In the genomic region with DNA sequence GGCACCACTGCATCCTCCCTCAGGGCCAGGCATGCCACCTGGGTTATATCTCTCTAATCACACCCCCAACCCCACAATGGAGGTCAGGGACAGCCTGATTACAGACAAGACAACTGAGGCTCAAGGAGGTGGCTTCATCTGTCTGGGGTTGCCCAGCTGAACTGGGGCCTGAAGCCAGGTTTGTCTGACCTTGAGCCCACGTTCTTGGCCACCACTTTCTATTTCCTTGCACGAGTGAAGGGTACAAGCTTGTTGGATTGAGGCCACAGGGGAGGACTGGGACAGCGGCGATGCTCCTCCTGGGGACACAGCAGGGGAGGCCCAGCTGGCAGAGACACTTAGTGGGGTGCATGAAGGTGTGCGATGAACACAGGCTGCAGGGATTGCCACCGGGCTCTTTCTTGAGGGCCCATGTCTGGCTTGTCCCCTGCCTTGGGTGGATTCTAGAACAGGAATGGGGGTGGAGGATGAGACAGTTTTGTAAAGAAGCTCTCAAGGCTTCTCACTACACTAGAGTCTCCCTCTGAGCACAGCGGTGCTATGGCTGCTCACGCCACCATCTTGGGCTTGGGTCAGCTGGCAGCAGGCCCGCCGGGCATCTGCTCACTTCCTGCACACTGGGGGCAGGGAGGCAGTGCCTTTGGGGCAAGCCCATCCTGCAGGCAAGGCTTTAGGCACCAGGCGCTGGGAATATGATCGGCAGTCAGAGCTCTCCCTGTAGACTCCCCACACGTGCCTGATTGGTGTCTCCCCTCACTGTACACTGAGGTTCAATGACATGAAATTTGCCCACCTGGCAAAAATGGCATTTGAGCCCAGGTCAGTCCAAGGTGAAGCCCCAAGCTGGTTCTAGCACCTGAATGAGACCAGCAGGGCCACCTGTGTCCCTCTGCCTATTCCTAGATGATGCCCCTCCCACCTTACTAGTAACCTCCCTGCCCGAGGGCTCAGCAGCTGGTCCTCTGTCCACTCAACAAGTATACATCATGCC, we compare ENCODE assay signal across 17 cellular contexts. TPM values are rescaled to one million over a fixed set of nuclear protein-coding genes. Genes with fewer than 3 reads are reported as not detected.
DNase-seq lines count a peak whose midpoint lies in the region; ATAC-seq and TF ChIP-seq lines count a peak whose summit lies in the region.
"Had no signal": no experiment of that assay in that cellular context is flagged by ENCODE, and none has a peak within 500 bp of the region (broad histone marks: within the 10 kb centered on the region; RNA-seq: fewer than 3 reads in every experiment).

No MANE protein-coding gene starts in this region.

- no peak for DNase-seq in activated naive CD4-positive, alpha-beta T cell treated with anti-CD3 and anti-CD28 coated beads, Interleukin-2, amount 10 ng/mL, durations not matched to agents 7 days and 5 days
- no peak for DNase-seq in activated naive CD4-positive, alpha-beta T cell treated with Interleukin-2 at 50 U/mL for 16 hours
- peak; percentile 11 for DNase-seq in dermis blood vessel endothelial cell
- no peak for DNase-seq in KG1 (lab: John Stamatoyannopoulos, UW)
- DNase-seq in right atrium auricular region (ENCODE audit: low spot score) = no peak
- DNase-seq: AML-193; CD8-positive, alpha-beta T cell; DMS153; NCI-H1092; NCI-H82 had no signal

- peaks cover 15% of the 10 kb centered on the region for H3K4me1 Mint-ChIP-seq in activated naive CD4-positive, alpha-beta T cell treated with anti-CD3 and anti-CD28 coated beads, Interleukin-2, amount 10 ng/mL, durations not matched to agents 7 days and 5 days
- H3K4me1 Mint-ChIP-seq in IgD-negative memory B cell = peaks cover 12 to 20% (median 14%) of the 10 kb centered on the region in 3 donors
- peaks cover 37% of the 10 kb centered on the region for H3K4me1 Mint-ChIP-seq in stimulated activated memory B cell treated with anti-CD40 and anti-IgM and Interleukin-4, amounts not matched to agents 10 μg/mL and 1 μg/mL and 100 μg/mL, for 72 hours

- H3K36me3 ChIP-seq in right atrium auricular region = no peaks in the 10 kb centered on the region

- CTCF ChIA-PET in activated naive CD4-positive, alpha-beta T cell treated with anti-CD3 and anti-CD28 coated beads, Interleukin-2, amount 10 ng/mL, durations not matched to agents 7 days and 5 days (lab: Charles Lee) = interaction anchor here (1.1 kb wide), 1 partner anchor 224 kb away, joined by 3 read pairs; no protein-coding TSS in a partner anchor

- TF ChIP-seq CTCF in right atrium auricular region (IDR thresholded peaks at IDR 0.05) = no peak

- ATAC-seq in stimulated activated memory B cell treated with anti-CD40 and anti-IgM and Interleukin-4, amounts not matched to agents 10 μg/mL and 1 μg/mL and 100 μg/mL, for 72 hours = no peak
- ATAC-seq in GM18868 (IDR thresholded peaks at IDR 0.05; ENCODE audit: unreplicated experiment) = no peak
- ATAC-seq: CD8-positive, alpha-beta T cell; HCT116 had no signal

- no peak overlapping the region for H3K27ac ChIP-seq in right atrium auricular region
- H3K27ac ChIP-seq: KMS-11 had no signal

- H3K27ac Mint-ChIP-seq in activated naive CD4-positive, alpha-beta T cell treated with anti-CD3 and anti-CD28 coated beads, Interleukin-2, amount 10 ng/mL, durations not matched to agents 7 days and 5 days = peak overlapping the region; percentile 38
- H3K27ac Mint-ChIP-seq in IgD-negative memory B cell = peak overlapping the region in 2 of 3 donors; percentile 27 to 71
- peak overlapping the region; percentile 67 for H3K27ac Mint-ChIP-seq in stimulated activated memory B cell treated with anti-CD40 and anti-IgM and Interleukin-4, amounts not matched to agents 10 μg/mL and 1 μg/mL and 100 μg/mL, for 72 hours
- H3K27ac Mint-ChIP-seq: CD8-positive, alpha-beta T cell had no signal

- no peaks in the 10 kb centered on the region for H3K36me3 Mint-ChIP-seq in activated naive CD4-positive, alpha-beta T cell treated with anti-CD3 and anti-CD28 coated beads, Interleukin-2, amount 10 ng/mL, durations not matched to agents 7 days and 5 days
- H3K36me3 Mint-ChIP-seq in IgD-negative memory B cell = peaks cover 2% of the 10 kb centered on the region
- no peaks in the 10 kb centered on the region for H3K36me3 Mint-ChIP-seq in stimulated activated memory B cell treated with anti-CD40 and anti-IgM and Interleukin-4, amounts not matched to agents 10 μg/mL and 1 μg/mL and 100 μg/mL, for 72 hours
- H3K36me3 Mint-ChIP-seq: CD8-positive, alpha-beta T cell had no signal

- no peaks in the 10 kb centered on the region for H3K27me3 ChIP-seq in right atrium auricular region

- H3K4me1 ChIP-seq in right atrium auricular region = peaks cover 0 to 14% of the 10 kb centered on the region in 2 donors

- H3K4me3 Mint-ChIP-seq in activated naive CD4-positive, alpha-beta T cell treated with anti-CD3 and anti-CD28 coated beads, Interleukin-2, amount 10 ng/mL, durations not matched to agents 7 days and 5 days = no peak overlapping the region
- H3K4me3 Mint-ChIP-seq in IgD-negative memory B cell = no peak overlapping the region
- no peak overlapping the region for H3K4me3 Mint-ChIP-seq in stimulated activated memory B cell treated with anti-CD40 and anti-IgM and Interleukin-4, amounts not matched to agents 10 μg/mL and 1 μg/mL and 100 μg/mL, for 72 hours
- H3K4me3 Mint-ChIP-seq: CD8-positive, alpha-beta T cell had no signal

- H3K27me3 Mint-ChIP-seq in activated naive CD4-positive, alpha-beta T cell treated with anti-CD3 and anti-CD28 coated beads, Interleukin-2, amount 10 ng/mL, durations not matched to agents 7 days and 5 days = no peaks in the 10 kb centered on the region
- no peaks in the 10 kb centered on the region for H3K27me3 Mint-ChIP-seq in IgD-negative memory B cell
- no peaks in the 10 kb centered on the region for H3K27me3 Mint-ChIP-seq in stimulated activated memory B cell treated with anti-CD40 and anti-IgM and Interleukin-4, amounts not matched to agents 10 μg/mL and 1 μg/mL and 100 μg/mL, for 72 hours

- H3K9me3 ChIP-seq in right atrium auricular region = no peaks in the 10 kb centered on the region

- H3K4me3 ChIP-seq in right atrium auricular region = no peak overlapping the region

- H3K9me3 Mint-ChIP-seq in activated naive CD4-positive, alpha-beta T cell treated with anti-CD3 and anti-CD28 coated beads, Interleukin-2, amount 10 ng/mL, durations not matched to agents 7 days and 5 days = no peaks in the 10 kb centered on the region
- no peaks in the 10 kb centered on the region for H3K9me3 Mint-ChIP-seq in IgD-negative memory B cell
- no peaks in the 10 kb centered on the region for H3K9me3 Mint-ChIP-seq in stimulated activated memory B cell treated with anti-CD40 and anti-IgM and Interleukin-4, amounts not matched to agents 10 μg/mL and 1 μg/mL and 100 μg/mL, for 72 hours
- H3K9me3 Mint-ChIP-seq: CD8-positive, alpha-beta T cell had no signal

RNA-seq across cellular contexts. Expression of a gene that starts 16.0 kb away (rescaled TPM):
- 24.1 TPM for polyA plus RNA-seq in IgD-negative memory B cell
- total RNA-seq in dermis blood vessel endothelial cell = 25.0 and 28.3 TPM in 2 replicates
- 10 to 100 TPM; 18.2 to 25.4 TPM for total RNA-seq in right atrium auricular region

RNA-seq across cellular contexts. Expression of a gene that starts 16.2 kb away (rescaled TPM):
- 34.2 TPM for polyA plus RNA-seq in IgD-negative memory B cell
- total RNA-seq in dermis blood vessel endothelial cell = 44.7 and 49.0 TPM in 2 replicates
- 10 to 100 TPM; 35.1 to 38.0 TPM for total RNA-seq in right atrium auricular region

RNA-seq across cellular contexts. Expression of a gene that starts 19.8 kb away (rescaled TPM):
- polyA plus RNA-seq in IgD-negative memory B cell = 17.4 TPM
- total RNA-seq in dermis blood vessel endothelial cell (11.2 and 15.1 TPM in 2 replicates), right atrium auricular region (10 to 100 TPM; 57.3 to 58.7 TPM)

RNA-seq across cellular contexts. Expression of a gene that starts 52.0 kb away (rescaled TPM):
- polyA plus RNA-seq in IgD-negative memory B cell = not detected
- not detected in 2 replicates for total RNA-seq in dermis blood vessel endothelial cell
- not detected for total RNA-seq in right atrium auricular region
- total RNA-seq: A673, MCF 10A had no signal
